Comparison of ENCODE assay signal across 33 cellular contexts in the genomic region with DNA sequence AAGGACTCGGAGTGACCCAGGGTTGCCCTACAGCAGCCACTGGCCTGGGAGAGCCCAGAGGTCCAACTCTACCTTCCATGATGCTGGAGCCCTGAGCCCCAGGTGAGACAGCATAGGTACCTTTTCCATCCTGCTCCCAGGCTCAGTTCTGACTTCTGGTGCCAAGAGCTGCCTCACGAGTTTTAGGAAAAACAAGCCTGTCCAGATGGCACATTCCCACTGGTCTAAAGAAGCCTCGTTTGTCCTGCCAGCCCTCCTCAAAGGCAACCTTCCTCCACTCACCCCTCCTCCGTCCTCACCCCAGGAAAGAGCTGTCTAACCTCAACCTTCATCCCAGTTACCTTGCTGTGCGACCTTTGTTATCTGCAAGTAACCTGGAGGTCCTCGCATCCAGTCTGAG. TPM values are rescaled to one million over a fixed set of nuclear protein-coding genes. Genes with fewer than 3 reads are reported as not detected.
"Had no signal": no experiment of that assay in that cellular context is flagged by ENCODE, and none has a peak within 500 bp of the region (broad histone marks: within the 10 kb centered on the region; RNA-seq: fewer than 3 reads in every experiment).

No MANE protein-coding gene starts in this region.

- H3K36me3 Mint-ChIP-seq: activated CD4-positive, alpha-beta memory T cell treated with anti-CD3 and anti-CD28 coated beads for 36 hours; activated naive CD4-positive, alpha-beta T cell treated with anti-CD3 and anti-CD28 coated beads, Interleukin-2, amount 50 U/mL, for 72 hours; brain had no signal

- H3K9ac ChIP-seq: SK-N-SH had no signal

- DNase-seq: activated B cell treated with CpG ODN at 0.5 μM for 24 hours; activated CD4-positive, alpha-beta memory T cell treated with anti-CD3 and anti-CD28 coated beads for 36 hours; activated CD4-positive, alpha-beta T cell treated with anti-CD3 and anti-CD28 coated beads for 4 hours; activated CD4-positive, alpha-beta T cell treated with anti-CD3 and anti-CD28 coated beads, Interleukin-2, amount 50 U/mL, for 1 hour; activated CD4-positive, CD25-positive, alpha-beta regulatory T cell treated with anti-CD3 and anti-CD28 coated beads, Interleukin-2, amount 50 U/mL, for 72 hours; activated CD8-positive, alpha-beta memory T cell treated with anti-CD3 and anti-CD28 coated beads, Interleukin-2, amount 50 U/mL, for 4 hours; activated gamma-delta T cell treated with Interleukin-2 at 50 U/mL for 16 hours; activated naive CD4-positive, alpha-beta T cell treated with anti-CD3 and anti-CD28 coated beads for 36 hours; activated T-cell treated with anti-CD3 and anti-CD28 coated beads for 4 hours; activated T-cell treated with anti-CD3 and anti-CD28 coated beads, Interleukin-2, amount 50 U/mL, for 4 hours; adrenal gland; anterior cingulate cortex; Karpas-422; NCI-H1048; NCI-H1105 treated with DMSO at 0.1 percent for 48 hours; NCI-H1436; NCI-H1694; NCI-H1930; NCI-H345; NCI-H524 treated with DMSO at 0.1 percent for 48 hours; SHP77 treated with DMSO at 0.1 percent for 48 hours; SK-N-SH had no signal

- ATAC-seq: activated naive CD4-positive, alpha-beta T cell treated with anti-CD3 and anti-CD28 coated beads, Interleukin-2, amount 50 U/mL, for 72 hours; activated T-cell treated with anti-CD3 and anti-CD28 coated beads, Interleukin-2, amount 50 U/mL, for 4 hours; Panc1 had no signal

- H3K4me2 ChIP-seq: SK-N-SH had no signal

- H3K4me3 Mint-ChIP-seq: activated B cell treated with CpG ODN at 0.5 μM for 24 hours; activated CD4-positive, alpha-beta memory T cell treated with anti-CD3 and anti-CD28 coated beads for 36 hours; activated naive CD4-positive, alpha-beta T cell treated with anti-CD3 and anti-CD28 coated beads for 36 hours; activated T-cell treated with anti-CD3 and anti-CD28 coated beads, Interleukin-2, amount 50 U/mL, for 4 hours; activated T-helper 1 cell treated with anti-CD3 and anti-CD28 coated beads, Interleukin-12 subunit alpha, Interleukin-12 subunit beta, Interleukin-2, Interleukin-4 antibody, amounts not matched to agents 30 ng/mL and 10 ng/mL and 1 ng/mL, durations not matched to agents 14 hours and 24 hours and 36 hours; brain; T-helper 1 cell treated with Interleukin-12 subunit alpha and Interleukin-12 subunit beta and Interleukin-4 antibody, amounts not matched to agents 30 μg/mL and 1 μg/mL, for 36 hours; T-helper 2 cell treated with Interferon-gamma antibody and Interleukin-4, amounts not matched to agents 5 μg/mL and 100 μg/mL, for 36 hours had no signal

- H3K27ac ChIP-seq: adrenal gland, SJSA1 had no signal

- H3K9me3 Mint-ChIP-seq: activated B cell treated with CpG ODN at 0.5 μM for 24 hours; activated CD4-positive, alpha-beta memory T cell treated with anti-CD3 and anti-CD28 coated beads for 36 hours; activated naive CD4-positive, alpha-beta T cell treated with anti-CD3 and anti-CD28 coated beads for 36 hours; activated naive CD4-positive, alpha-beta T cell treated with anti-CD3 and anti-CD28 coated beads, Interleukin-2, amount 50 U/mL, for 72 hours; activated T-cell treated with anti-CD3 and anti-CD28 coated beads, Interleukin-2, amount 50 U/mL, for 4 hours; activated T-helper 1 cell treated with anti-CD3 and anti-CD28 coated beads, Interleukin-12 subunit alpha, Interleukin-12 subunit beta, Interleukin-2, Interleukin-4 antibody, amounts not matched to agents 30 ng/mL and 10 ng/mL and 1 ng/mL, durations not matched to agents 14 hours and 24 hours and 36 hours; T-helper 1 cell treated with Interleukin-12 subunit alpha and Interleukin-12 subunit beta and Interleukin-4 antibody, amounts not matched to agents 30 μg/mL and 1 μg/mL, for 36 hours; T-helper 2 cell treated with Interferon-gamma antibody and Interleukin-4, amounts not matched to agents 5 μg/mL and 100 μg/mL, for 36 hours had no signal

- H3K9me3 ChIP-seq: adrenal gland, SJSA1, SK-N-SH had no signal

- H3K36me3 ChIP-seq: adrenal gland, SJSA1 had no signal

- H3K27me3 ChIP-seq: adrenal gland, SJSA1 had no signal

- H3K27ac Mint-ChIP-seq: activated B cell treated with CpG ODN at 0.5 μM for 24 hours; activated CD4-positive, alpha-beta memory T cell treated with anti-CD3 and anti-CD28 coated beads for 36 hours; activated naive CD4-positive, alpha-beta T cell treated with anti-CD3 and anti-CD28 coated beads for 36 hours; activated T-helper 1 cell treated with anti-CD3 and anti-CD28 coated beads, Interleukin-12 subunit alpha, Interleukin-12 subunit beta, Interleukin-2, Interleukin-4 antibody, amounts not matched to agents 30 ng/mL and 10 ng/mL and 1 ng/mL, durations not matched to agents 14 hours and 24 hours and 36 hours; brain; T-helper 1 cell treated with Interleukin-12 subunit alpha and Interleukin-12 subunit beta and Interleukin-4 antibody, amounts not matched to agents 30 μg/mL and 1 μg/mL, for 36 hours; T-helper 2 cell treated with Interferon-gamma antibody and Interleukin-4, amounts not matched to agents 5 μg/mL and 100 μg/mL, for 36 hours had no signal

- H3K4me3 ChIP-seq: adrenal gland, SJSA1 had no signal

RNA-seq across cellular contexts. Expression of gene PRELP, which starts 53.5 kb away (rescaled TPM):
- total RNA-seq: activated B cell treated with CpG ODN at 0.5 μM for 24 hours; activated CD4-positive, alpha-beta memory T cell treated with anti-CD3 and anti-CD28 coated beads for 36 hours; activated naive CD4-positive, alpha-beta T cell treated with anti-CD3 and anti-CD28 coated beads for 36 hours; activated T-helper 1 cell treated with anti-CD3 and anti-CD28 coated beads, Interleukin-12 subunit alpha, Interleukin-12 subunit beta, Interleukin-2, Interleukin-4 antibody, amounts not matched to agents 30 ng/mL and 10 ng/mL and 1 ng/mL, durations not matched to agents 14 hours and 24 hours and 36 hours; bronchial epithelial cell; MCF 10A; NCI-H460; RPMI7951; SJSA1 had no signal
